In genomic region chr5:109703827-109704226, GRCh38 we compare ENCODE assay signal across 1 cellular context.
TF ChIP-seq lines count a peak whose summit lies in the region.

No MANE protein-coding gene starts in this region.

TF ChIP-seq in K562, 482 proteins besides CTCF, POLR2A, EP300 and RAD21 (continued from another document and continues in another):
- no peak for TF ChIP-seq ZNF277 (CRISPR knock-in tag; IDR thresholded peaks at IDR 0.05; ENCODE audit: borderline replicate concordance)
- no peak for TF ChIP-seq TSC22D4 (tag; IDR thresholded peaks at IDR 0.05)
- TF ChIP-seq XRCC3 (IDR thresholded peaks at IDR 0.05): no peak
- TF ChIP-seq MXD1 (CRISPR knock-in tag; IDR thresholded peaks at IDR 0.05; ENCODE audit: borderline replicate concordance, poor library complexity, severe bottlenecking): no peak
- TF ChIP-seq XRCC4 (IDR thresholded peaks at IDR 0.05; ENCODE audit: extremely low read depth, insufficient read depth, insufficient read length): no peak
- no peak for TF ChIP-seq ID3 (CRISPR knock-in tag; IDR thresholded peaks at IDR 0.05)
- no peak for TF ChIP-seq ID3 (tag; IDR thresholded peaks at IDR 0.05)
- no peak for TF ChIP-seq TAF7 (tag; IDR thresholded peaks at IDR 0.05)
- peak; percentile 89 for TF ChIP-seq NCOA1 (IDR thresholded peaks at IDR 0.05; ENCODE audit: low read depth)
- peak; percentile 39; the same call in 1 of the 2 replicates for TF ChIP-seq MTA1 (IDR thresholded peaks at IDR 0.05; ENCODE audit: borderline replicate concordance)
- TF ChIP-seq RUNX1 (IDR thresholded peaks at IDR 0.05; ENCODE audit: low read depth): no peak
- no peak for TF ChIP-seq ZHX1 (conservative IDR thresholded peaks at IDR 0.05; ENCODE audit: low read length)
- TF ChIP-seq L3MBTL2 (IDR thresholded peaks at IDR 0.05): peak; percentile 73
- peak; percentile 58 for TF ChIP-seq EP400 (IDR thresholded peaks at IDR 0.05)
- no peak for TF ChIP-seq HCFC1 (IDR thresholded peaks at IDR 0.05; ENCODE audit: low read depth, low read length)
- no peak for TF ChIP-seq ZC3H4 (CRISPR knock-in tag; IDR thresholded peaks at IDR 0.05; ENCODE audit: borderline replicate concordance)
- no peak for TF ChIP-seq ZNF740 (CRISPR knock-in tag; IDR thresholded peaks at IDR 0.05)
- TF ChIP-seq ZNF740 (tag; IDR thresholded peaks at IDR 0.05): no peak
- no peak for TF ChIP-seq ATF4 (CRISPR knock-in tag; IDR thresholded peaks at IDR 0.05)
- no peak for TF ChIP-seq TCFL5 (CRISPR knock-in tag; conservative IDR thresholded peaks at IDR 0.05)
- TF ChIP-seq CREB3L1 (IDR thresholded peaks at IDR 0.05; ENCODE audit: borderline replicate concordance, low read depth): 0 out of 2 replicates have a peak, but pooled peaks have one; percentile 24
- TF ChIP-seq ZNF717 (CRISPR knock-in tag; IDR thresholded peaks at IDR 0.05): no peak
- TF ChIP-seq ZNF830 (CRISPR knock-in tag; IDR thresholded peaks at IDR 0.05): no peak
- no peak for TF ChIP-seq JUNB (CRISPR knock-in tag; conservative IDR thresholded peaks at IDR 0.05)
- no peak for TF ChIP-seq THRAP3 (IDR thresholded peaks at IDR 0.05; ENCODE audit: borderline replicate concordance)
- no peak for TF ChIP-seq CCNT2 (IDR thresholded peaks at IDR 0.05; ENCODE audit: borderline replicate concordance, extremely low read depth, insufficient read length, low read depth, low read length)
- TF ChIP-seq RBM22 (IDR thresholded peaks at IDR 0.05; ENCODE audit: low read depth, low read length, poor library complexity, severe bottlenecking): no peak
- no peak for TF ChIP-seq SMARCB1 (IDR thresholded peaks at IDR 0.05; ENCODE audit: insufficient read length, low read depth)
- TF ChIP-seq MCM7 (IDR thresholded peaks at IDR 0.05): no peak
- TF ChIP-seq SMARCA4 (IDR thresholded peaks at IDR 0.05): peak; percentile 88
- 0 out of 4 replicates have a peak, but pooled peaks have one; percentile 20 to 39 for TF ChIP-seq ARNT (IDR thresholded peaks at IDR 0.05)
- no peak for TF ChIP-seq RFX7 (CRISPR knock-in tag; IDR thresholded peaks at IDR 0.05)
- no peak for TF ChIP-seq CEBPG (CRISPR knock-in tag; IDR thresholded peaks at IDR 0.05)
- 0 out of 4 replicates have a peak, but pooled peaks of 1 of the 2 experiments have one; percentile 20 for TF ChIP-seq CEBPG (tag; conservative IDR thresholded peaks at IDR 0.05 in 1 of 2, IDR thresholded peaks at IDR 0.05 in 1 of 2)
- TF ChIP-seq FOXJ2 (tag; IDR thresholded peaks at IDR 0.05): no peak
- TF ChIP-seq ZZZ3 (IDR thresholded peaks at IDR 0.05): no peak
- no peak for TF ChIP-seq KDM5B (IDR thresholded peaks at IDR 0.05; ENCODE audit: insufficient replicate concordance, low read depth, low read length)
- no peak for TF ChIP-seq ZNF347 (CRISPR knock-in tag; IDR thresholded peaks at IDR 0.05; ENCODE audit: low read depth)
- TF ChIP-seq ESRRA (IDR thresholded peaks at IDR 0.05; ENCODE audit: borderline replicate concordance, low read depth): peak; percentile 71; the same call in 1 of the 2 replicates
- no peak for TF ChIP-seq BRD9 (IDR thresholded peaks at IDR 0.05; ENCODE audit: low read depth, partially characterized antibody)
- no peak for TF ChIP-seq AFF4 (CRISPR knock-in tag; IDR thresholded peaks at IDR 0.05)
- no peak for TF ChIP-seq RBM25 (IDR thresholded peaks at IDR 0.05; ENCODE audit: low read depth, low read length, severe bottlenecking)
- no peak for TF ChIP-seq RBM15 (IDR thresholded peaks at IDR 0.05; ENCODE audit: insufficient read depth, low read length)
- no peak for TF ChIP-seq TRIM25 (IDR thresholded peaks at IDR 0.05; ENCODE audit: borderline replicate concordance)
- TF ChIP-seq RCOR1 (IDR thresholded peaks at IDR 0.05; ENCODE audit: borderline replicate concordance in 1 of 2, low read depth in 2 of 2, low read length in 2 of 2): peak; percentile 49 to 89; a peak in 2 of 4 replicates
- no peak for TF ChIP-seq ZBTB5 (IDR thresholded peaks at IDR 0.05)
- TF ChIP-seq ADNP (tag; IDR thresholded peaks at IDR 0.05): no peak
- TF ChIP-seq ZNF274 (IDR thresholded peaks at IDR 0.05; ENCODE audit: borderline replicate concordance, low read depth, low read length): no peak
- no peak for TF ChIP-seq SMC3 (conservative IDR thresholded peaks at IDR 0.05; ENCODE audit: insufficient read depth, low read depth, low read length)
- peak; percentile 33; the same call in 1 of the 2 replicates for TF ChIP-seq MXI1 (IDR thresholded peaks at IDR 0.05; ENCODE audit: low read depth, low read length)
- no peak for TF ChIP-seq NELFE (IDR thresholded peaks at IDR 0.05; ENCODE audit: insufficient read depth, insufficient read length)
- peak in 1 of 2 experiments; percentile 42; a peak in 2 of 4 replicates for TF ChIP-seq FOXK2 (conservative IDR thresholded peaks at IDR 0.05 in 1 of 2, IDR thresholded peaks at IDR 0.05 in 1 of 2; ENCODE audit: low read depth in 2 of 2)
- TF ChIP-seq TCF7L2 (IDR thresholded peaks at IDR 0.05; ENCODE audit: low read depth, low read length): no peak
- TF ChIP-seq MLX (CRISPR knock-in tag; conservative IDR thresholded peaks at IDR 0.05): no peak
- no peak for TF ChIP-seq ZNF3 (CRISPR knock-in tag; IDR thresholded peaks at IDR 0.05)
